ENCODE assay signal across 8 cellular contexts in the genomic region with DNA sequence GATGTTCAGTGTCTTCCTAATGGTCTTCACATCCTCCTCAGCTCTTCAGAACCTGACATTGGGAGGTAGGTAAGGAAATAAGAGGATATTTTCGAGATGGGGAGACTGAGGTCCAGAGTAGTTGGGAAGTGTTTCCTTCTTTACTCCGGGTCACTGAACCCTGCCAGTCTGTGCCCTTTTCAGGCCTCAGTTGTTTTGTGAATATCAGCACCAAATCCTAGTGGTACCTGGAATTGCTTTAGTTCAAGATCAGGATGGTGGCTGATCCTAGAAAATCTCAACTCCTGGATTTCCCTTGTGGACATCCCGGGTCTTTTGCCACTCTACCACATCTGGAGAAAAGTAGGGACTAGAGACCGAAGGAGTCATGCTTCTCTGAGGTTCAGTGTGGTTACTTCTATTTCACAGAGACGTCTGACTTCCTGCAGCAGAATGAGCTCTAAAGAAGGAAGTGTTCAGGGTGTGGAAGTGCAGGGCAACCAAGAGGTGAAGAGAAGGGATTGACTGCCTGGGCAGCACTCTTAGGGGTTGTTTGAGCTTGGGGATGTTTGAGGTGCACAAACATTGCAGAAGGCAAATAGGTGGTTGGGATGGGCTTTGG. TPM values are rescaled to one million over a fixed set of nuclear protein-coding genes. Genes with fewer than 3 reads are reported as not detected.
DNase-seq lines count a peak whose midpoint lies in the region; ATAC-seq, FAIRE-seq and TF ChIP-seq lines count a peak whose summit lies in the region.

No MANE protein-coding gene starts in this region.

- H3K27ac ChIP-seq in GM12878 (ENCODE audit: control insufficient read depth, insufficient read depth) (peak overlapping the region; percentile 95), temporal lobe (ENCODE audit: low read depth, low read length) (peak overlapping the region; percentile 90)

- SMC1A ChIA-PET in GM12878 (lab: Charles Lee; ENCODE audit: uncharacterized antibody, unreplicated experiment) = interaction anchor here (0.7 to 6.6 kb wide), 15 partner anchors 9 to 300 kb away, joined by 3 to 66 read pairs (median 4); no protein-coding TSS in a partner anchor

- DNase-seq in GM19239 (ENCODE audit: insufficient read length, low spot score) (no peak), RCC 7860 (ENCODE audit: low spot score) (peak; percentile 36), GM12878 (ENCODE audit: low read depth, low spot score) (no peak), left colon (no peak), NCI-H146 (lab: John Stamatoyannopoulos, UW) (no peak), urothelium cell line (ENCODE audit: low spot score) (no peak)

- H3K4me1 ChIP-seq in GM12878 (ENCODE audit: control insufficient read depth, insufficient read depth, low read length) = peaks cover 13% of the 10 kb centered on the region

- intact Hi-C loops in GM12878 (cut with micrococcal nuclease; ENCODE audit: unreplicated experiment) = no loop called here
- intact Hi-C loops in left colon (cut with DNase I, micrococcal nuclease) = no loop called here

- no peak overlapping the region for H2AFZ ChIP-seq in GM12878 (ENCODE audit: control insufficient read depth, low read depth, low read length)

- no peak for TF ChIP-seq CTCF in GM12878 (IDR thresholded peaks at IDR 0.05 in 2 of 3, conservative IDR thresholded peaks at IDR 0.05 in 1 of 3; ENCODE audit: control insufficient read depth in 2 of 3, extremely low read depth in 1 of 3, insufficient read depth in 1 of 3, low read depth in 3 of 3, low read length in 3 of 3)

- H3K4me3 ChIP-seq in GM12878 = peak overlapping the region; percentile 95

- H4K20me1 ChIP-seq in GM12878 (ENCODE audit: control insufficient read depth, insufficient read depth) = no peaks in the 10 kb centered on the region

- WGBS in GM12878 (ENCODE audit: insufficient coverage, insufficient replicate concordance, low lambda C conversion rate, missing lambda C conversion rate) = 2% methylated on average over 5 of the region's 5 CpGs

- RAD21 ChIA-PET in GM12878 (lab: Charles Lee; ENCODE audit: unreplicated experiment) = interaction anchor here (1.1 to 3.8 kb wide), 6 partner anchors 12 to 401 kb away, joined by 3 to 24 read pairs (median 8); no protein-coding TSS in a partner anchor

- FAIRE-seq in GM19239 (lab: Jason Lieb, UNC) (peak; percentile 87), RCC 7860 (lab: Jason Lieb, UNC) (no peak), GM12878 (lab: Jason Lieb, UNC) (no peak), urothelium cell line (lab: Jason Lieb, UNC) (no peak)

- CTCF ChIA-PET in GM12878 (lab: Yijun Ruan, JAX) = interaction anchor here (0.6 to 3.0 kb wide), 8 partner anchors 9 to 90 kb away, joined by 3 to 7 read pairs (median 3); no protein-coding TSS in a partner anchor

- H3K27me3 ChIP-seq in GM12878 (replicated peaks in 1 of 2; ENCODE audit: control insufficient read depth in 2 of 2, insufficient read depth in 2 of 2, low read length in 1 of 2) = no peaks in the 10 kb centered on the region

- no peaks in the 10 kb centered on the region for H3K36me3 ChIP-seq in GM12878 (ENCODE audit: control insufficient read depth in 2 of 2, insufficient read depth in 2 of 2, low read length in 1 of 2)

- no peak for TF ChIP-seq EP300 in GM12878 (IDR thresholded peaks at IDR 0.05; ENCODE audit: borderline replicate concordance in 1 of 2, control insufficient read depth in 1 of 2, low read depth in 2 of 2, low read length in 2 of 2)

- H3K4me2 ChIP-seq in GM12878 (ENCODE audit: control insufficient read depth, insufficient read depth) = peak overlapping the region; percentile 97

- no peak for TF ChIP-seq POLR2A in GM12878 (IDR thresholded peaks at IDR 0.05; ENCODE audit: low read depth, low read length)

- H3K9ac ChIP-seq in GM12878 (ENCODE audit: control insufficient read depth, insufficient read depth, low read length) = peak overlapping the region; percentile 90

- peaks cover 64% of the 10 kb centered on the region for H3K79me2 ChIP-seq in GM12878 (ENCODE audit: control insufficient read depth, insufficient read depth, low read length)

- no peak for TF ChIP-seq RAD21 in GM12878 (IDR thresholded peaks at IDR 0.05; ENCODE audit: insufficient read depth, low read depth, low read length)

- H3K9me3 ChIP-seq in GM12878 (replicated peaks; ENCODE audit: control insufficient read depth, insufficient read depth, low read length) = no peaks in the 10 kb centered on the region

- BruUV-seq in GM12878 (replicated peaks; lab: Mats Ljungman, UMichigan) = no TSS peak

- in situ Hi-C loops in GM12878 (cut with MboI) = no loop called here

- ATAC-seq in GM12878 (peak; percentile 49), left colon (peak; percentile 59), HG03045 (IDR thresholded peaks at IDR 0.05; ENCODE audit: unreplicated experiment) (no peak)

- POLR2A ChIA-PET in GM12878 (lab: Charles Lee) = interaction anchor here (0.6 to 5.7 kb wide), 5 partner anchors 9 to 1094 kb away, joined by 3 to 48 read pairs (median 5); no protein-coding TSS in a partner anchor

TF ChIP-seq in GM12878, 131 proteins besides CTCF, POLR2A, EP300 and RAD21 (continues in another document):
- TF ChIP-seq, protein P1, sequence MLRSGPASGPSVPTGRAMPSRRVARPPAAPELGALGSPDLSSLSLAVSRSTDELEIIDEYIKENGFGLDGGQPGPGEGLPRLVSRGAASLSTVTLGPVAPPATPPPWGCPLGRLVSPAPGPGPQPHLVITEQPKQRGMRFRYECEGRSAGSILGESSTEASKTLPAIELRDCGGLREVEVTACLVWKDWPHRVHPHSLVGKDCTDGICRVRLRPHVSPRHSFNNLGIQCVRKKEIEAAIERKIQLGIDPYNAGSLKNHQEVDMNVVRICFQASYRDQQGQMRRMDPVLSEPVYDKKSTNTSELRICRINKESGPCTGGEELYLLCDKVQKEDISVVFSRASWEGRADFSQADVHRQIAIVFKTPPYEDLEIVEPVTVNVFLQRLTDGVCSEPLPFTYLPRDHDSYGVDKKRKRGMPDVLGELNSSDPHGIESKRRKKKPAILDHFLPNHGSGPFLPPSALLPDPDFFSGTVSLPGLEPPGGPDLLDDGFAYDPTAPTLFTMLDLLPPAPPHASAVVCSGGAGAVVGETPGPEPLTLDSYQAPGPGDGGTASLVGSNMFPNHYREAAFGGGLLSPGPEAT (IDR thresholded peaks at IDR 0.05; ENCODE audit: low read depth) = no peak

RNA-seq across cellular contexts. Expression of a gene that starts 1.0 kb away (rescaled TPM):
- 387 TPM in 2 replicates for total RNA-seq in GM12878 (2013; cell fraction: nucleolus; rRNA removed)
- total RNA-seq in GM12878 (2014; rRNA removed) = 86.8 and 97.8 TPM in 2 replicates
- 107 and 108 TPM in 2 replicates for total RNA-seq in GM12878 (2014; rRNA removed; fragmentation: Illumina TruSeq; extraction: Trizol)
- 96.2 and 101 TPM in 2 replicates for total RNA-seq in GM12878 (2021)
- 32.8 TPM for polyA plus RNA-seq in GM12878 (2011; ENCODE audit: low read depth)
- 92.6 and 122 TPM in 2 replicates for polyA plus RNA-seq in GM12878 (2011; rRNA removed)
- 38.8 and 43.9 TPM in 2 replicates for polyA plus RNA-seq in GM12878 (2011; cell fraction: cytosol; rRNA removed)
- 60.6 and 66.6 TPM in 2 replicates for polyA plus RNA-seq in GM12878 (2011; cell fraction: nucleus; rRNA removed)
- 42.9 and 43.0 TPM in 2 replicates for polyA plus RNA-seq in GM12878 (2012)
- 84.9 and 101 TPM in 2 replicates for polyA plus RNA-seq in GM12878 (2014; fragmentation: Illumina TruSeq; extraction: Trizol)
- polyA plus RNA-seq in GM12878 (2014; fragmentation: Nextera tagmentation; extraction: Ambion mirVana) = 10 to 100 TPM; 24.0 to 51.4 TPM
- polyA plus RNA-seq in GM12878 (2014; rRNA removed) = 59.8 and 68.0 TPM in 2 replicates
- 100 to 1,000 TPM; 123 to 135 TPM for polyA plus RNA-seq in GM12878 (2016; fragmentation: Nextera tagmentation; extraction: Ambion mirVana)
- 96.0 and 117 TPM in 2 replicates for polyA minus RNA-seq in GM12878 (2011; rRNA and poly(A)+ RNA removed)
- polyA minus RNA-seq in GM12878 (2011; cell fraction: cytosol; rRNA and poly(A)+ RNA removed) = 34.5 and 39.4 TPM in 2 replicates
- polyA minus RNA-seq in GM12878 (2011; cell fraction: nucleus; rRNA and poly(A)+ RNA removed) = 77.5 and 137 TPM in 2 replicates
- 10 to 100 TPM; 26.8 to 32.8 TPM for total RNA-seq in left colon
- 27.0 TPM for total RNA-seq in temporal lobe

RNA-seq across cellular contexts. Expression of a gene that starts 7.1 kb away (rescaled TPM):
- total RNA-seq in GM12878 (2013; cell fraction: nucleolus; rRNA removed) = 9.2 and 10.5 TPM in 2 replicates
- total RNA-seq in GM12878 (2014; rRNA removed) (47.3 and 49.1 TPM in 2 replicates), GM12878 (2014; rRNA removed; fragmentation: Illumina TruSeq; extraction: Trizol) (27.2 and 28.3 TPM in 2 replicates), GM12878 (2021) (37.1 and 37.9 TPM in 2 replicates), left colon (10 to 100 TPM; 11.8 to 13.0 TPM), temporal lobe (4.2 TPM)
- polyA plus RNA-seq in GM12878 (2011; ENCODE audit: low read depth) = 22.6 TPM
- polyA plus RNA-seq in GM12878 (2011; rRNA removed) (30.0 and 44.0 TPM in 2 replicates), GM12878 (2014; fragmentation: Illumina TruSeq; extraction: Trizol) (42.1 and 53.7 TPM in 2 replicates), GM12878 (2014; fragmentation: Nextera tagmentation; extraction: Ambion mirVana) (10 to 100 TPM; 14.0 to 24.5 TPM), GM12878 (2014; rRNA removed) (43.7 and 43.8 TPM in 2 replicates), GM12878 (2016; fragmentation: Nextera tagmentation; extraction: Ambion mirVana) (10 to 100 TPM; 68.2 to 73.8 TPM)
- polyA plus RNA-seq in GM12878 (2011; cell fraction: cytosol; rRNA removed) = 57.5 and 58.8 TPM in 2 replicates
- polyA plus RNA-seq in GM12878 (2011; cell fraction: nucleus; rRNA removed) = 29.4 and 38.0 TPM in 2 replicates
- polyA plus RNA-seq in GM12878 (2012) = 22.4 and 28.4 TPM in 2 replicates
- 29.0 and 32.2 TPM in 2 replicates for polyA minus RNA-seq in GM12878 (2011; rRNA and poly(A)+ RNA removed)
- 9.2 and 9.6 TPM in 2 replicates for polyA minus RNA-seq in GM12878 (2011; cell fraction: cytosol; rRNA and poly(A)+ RNA removed)
- 5.3 and 6.7 TPM in 2 replicates for polyA minus RNA-seq in GM12878 (2011; cell fraction: nucleus; rRNA and poly(A)+ RNA removed)

RNA-seq across cellular contexts. Expression of a gene that starts 57.4 kb away (rescaled TPM):
- 156 and 164 TPM in 2 replicates for total RNA-seq in GM12878 (2013; cell fraction: nucleolus; rRNA removed)
- total RNA-seq in GM12878 (2014; rRNA removed) (9.8 and 14.2 TPM in 2 replicates), GM12878 (2014; rRNA removed; fragmentation: Illumina TruSeq; extraction: Trizol) (9.5 and 11.1 TPM in 2 replicates), GM12878 (2021) (29.0 and 35.0 TPM in 2 replicates), left colon (10 to 100 TPM; 13.2 to 19.8 TPM), temporal lobe (5.2 TPM)
- polyA plus RNA-seq in GM12878 (2011; ENCODE audit: low read depth) = 26.7 TPM
- polyA plus RNA-seq in GM12878 (2011; rRNA removed) (57.7 and 66.8 TPM in 2 replicates), GM12878 (2014; fragmentation: Illumina TruSeq; extraction: Trizol) (20.8 and 31.7 TPM in 2 replicates), GM12878 (2014; fragmentation: Nextera tagmentation; extraction: Ambion mirVana) (1 to 10 TPM; 6.1 to 7.1 TPM), GM12878 (2014; rRNA removed) (60.8 and 69.2 TPM in 2 replicates), GM12878 (2016; fragmentation: Nextera tagmentation; extraction: Ambion mirVana) (1 to 10 TPM; 7.8 to 8.6 TPM)
- polyA plus RNA-seq in GM12878 (2011; cell fraction: cytosol; rRNA removed) = 61.4 and 79.4 TPM in 2 replicates
- polyA plus RNA-seq in GM12878 (2011; cell fraction: nucleus; rRNA removed) = 337 and 458 TPM in 2 replicates
- 36.5 and 38.1 TPM in 2 replicates for polyA plus RNA-seq in GM12878 (2012)
- 14.6 and 22.4 TPM in 2 replicates for polyA minus RNA-seq in GM12878 (2011; rRNA and poly(A)+ RNA removed)
- 5.7 and 7.5 TPM in 2 replicates for polyA minus RNA-seq in GM12878 (2011; cell fraction: cytosol; rRNA and poly(A)+ RNA removed)
- polyA minus RNA-seq in GM12878 (2011; cell fraction: nucleus; rRNA and poly(A)+ RNA removed) = 28.2 and 46.6 TPM in 2 replicates
